1 cellular context compared by ENCODE assay signal in genomic region chr2:170235860-170236638, GRCh38.
A peak's percentile ranks its signal among the peaks of the same experiment; 100 is the strongest.
TF ChIP-seq lines count a peak whose summit lies in the region.

No MANE protein-coding gene starts in this region.

TF ChIP-seq in K562, 482 proteins besides CTCF, POLR2A, EP300 and RAD21 (continued from another document and continues in another):
- TF ChIP-seq ARID3B (CRISPR knock-in tag; IDR thresholded peaks at IDR 0.05; ENCODE audit: borderline replicate concordance) (no peak), ZNF551 (CRISPR knock-in tag; IDR thresholded peaks at IDR 0.05) (no peak), MED1 (CRISPR knock-in tag; IDR thresholded peaks at IDR 0.05; ENCODE audit: borderline replicate concordance) (no peak), MAFG (tag; conservative IDR thresholded peaks at IDR 0.05) (peak; percentile 70), FOS (IDR thresholded peaks at IDR 0.05; ENCODE audit: extremely low read depth, insufficient read length) (no peak), JUN (IDR thresholded peaks at IDR 0.05; ENCODE audit: borderline replicate concordance, low read depth, low read length) (no peak), JUN (CRISPR knock-in tag; IDR thresholded peaks at IDR 0.05; ENCODE audit: borderline replicate concordance) (no peak), CHD4 (IDR thresholded peaks at IDR 0.05; ENCODE audit: insufficient read depth, insufficient replicate concordance, low read depth, low read length, poor library complexity, severe bottlenecking) (no peak), ZBTB2 (IDR thresholded peaks at IDR 0.05) (no peak; the same call in 1 of the 2 replicates), MEF2D (tag; conservative IDR thresholded peaks at IDR 0.05; ENCODE audit: low read depth) (peak; percentile 99), RBFOX2 (IDR thresholded peaks at IDR 0.05; ENCODE audit: low read depth, low read length) (no peak), NONO (IDR thresholded peaks at IDR 0.05; ENCODE audit: low read depth in 2 of 2, low read length in 1 of 2) (peak in 1 of 2 experiments; percentile 25; a peak in 1 of 4 replicates), TRIM24 (IDR thresholded peaks at IDR 0.05) (peak; percentile 71 to 85), ZNF41 (CRISPR knock-in tag; conservative IDR thresholded peaks at IDR 0.05) (no peak), CTCFL (IDR thresholded peaks at IDR 0.05; ENCODE audit: borderline replicate concordance, insufficient read depth, low read depth, low read length, poor library complexity, severe bottlenecking) (no peak), HNRNPUL1 (IDR thresholded peaks at IDR 0.05; ENCODE audit: low read length) (no peak), ZNF766 (CRISPR knock-in tag; conservative IDR thresholded peaks at IDR 0.05) (0 out of 2 replicates have a peak, but pooled peaks have one; percentile 12), MLLT1 (IDR thresholded peaks at IDR 0.05) (no peak), SMARCE1 (IDR thresholded peaks at IDR 0.05) (peak; percentile 81), KDM4B (IDR thresholded peaks at IDR 0.05; ENCODE audit: borderline replicate concordance in 2 of 2, low read depth in 1 of 2) (no peak), TFAP4 (CRISPR knock-in tag; IDR thresholded peaks at IDR 0.05; ENCODE audit: borderline replicate concordance) (peak; percentile 23; the same call in 1 of the 2 replicates), FOXA1 (IDR thresholded peaks at IDR 0.05; ENCODE audit: borderline replicate concordance) (no peak), KDM2B (CRISPR knock-in tag; IDR thresholded peaks at IDR 0.05) (no peak), IRF9 (tag; IDR thresholded peaks at IDR 0.05) (0 out of 2 replicates have a peak, but pooled peaks have one; percentile 36), ELK3 (CRISPR knock-in tag; IDR thresholded peaks at IDR 0.05) (no peak), ATF4 (CRISPR knock-in tag; IDR thresholded peaks at IDR 0.05) (peak; percentile 48; the same call in 1 of the 2 replicates), ZNF518B (CRISPR knock-in tag; IDR thresholded peaks at IDR 0.05) (no peak), XRCC3 (IDR thresholded peaks at IDR 0.05) (no peak), LCOR (CRISPR knock-in tag; IDR thresholded peaks at IDR 0.05) (no peak), ZNF609 (CRISPR knock-in tag; IDR thresholded peaks at IDR 0.05; ENCODE audit: borderline replicate concordance) (0 out of 2 replicates have a peak, but pooled peaks have one; percentile 44), NFIC (IDR thresholded peaks at IDR 0.05) (peak; percentile 47), CXXC5 (CRISPR knock-in tag; IDR thresholded peaks at IDR 0.05) (peak; percentile 42), BCL6 (CRISPR knock-in tag; IDR thresholded peaks at IDR 0.05) (0 out of 2 replicates have a peak, but pooled peaks have one; percentile 25), UBTF (IDR thresholded peaks at IDR 0.05; ENCODE audit: borderline replicate concordance in 1 of 2, low read depth in 2 of 2, low read length in 2 of 2) (no peak), ZNF316 (IDR thresholded peaks at IDR 0.05) (peak; percentile 84), EZH2 (IDR thresholded peaks at IDR 0.05; ENCODE audit: borderline replicate concordance, low read depth, low read length) (no peak)
